8 cellular contexts compared by ENCODE assay signal in genomic region chr15:22664294-22665058, GRCh38.
DNase-seq lines count a peak whose midpoint lies in the region; ATAC-seq and TF ChIP-seq lines count a peak whose summit lies in the region.
"Not testable (repeated sequence)": the region's sequence is repeated elsewhere in the genome, so short reads cannot be mapped to it uniquely, and the experiment has no call there.

No MANE protein-coding gene starts in this region.

- H3K36me3 ChIP-seq in esophagus (ENCODE audit: control insufficient read depth in 2 of 2, insufficient read depth in 2 of 2, low read length in 1 of 2): not testable (repeated sequence)

- H3K4me1 ChIP-seq in esophagus (ENCODE audit: control insufficient read depth in 2 of 2, insufficient read depth in 2 of 2, low read length in 1 of 2): not testable (repeated sequence)

- H3K27me3 ChIP-seq in esophagus (ENCODE audit: control insufficient read depth in 1 of 2, insufficient read depth in 2 of 2, low read length in 2 of 2): not testable (repeated sequence)

- H3K4me3 Mint-ChIP-seq in CD14-positive monocyte: peak overlapping the region; percentile 51 to 75
- peak overlapping the region; percentile 81 for H3K4me3 Mint-ChIP-seq in memory B cell

- not testable (repeated sequence) for TF ChIP-seq CTCF in CD14-positive monocyte (IDR thresholded peaks at IDR 0.05); RWPE1 (conservative IDR thresholded peaks at IDR 0.05; ENCODE audit: low read depth)

- H3K4me3 ChIP-seq in esophagus (ENCODE audit: low read depth in 1 of 2, low read length in 2 of 2): peak overlapping the region; percentile 58 to 69

- intact Hi-C loops in CD14-positive monocyte (cut with micrococcal nuclease): not testable (repeated sequence)

- not testable (repeated sequence) for H3K27ac Mint-ChIP-seq in CD14-positive monocyte
- peak overlapping the region; percentile 86 for H3K27ac Mint-ChIP-seq in memory B cell

- H3K27ac ChIP-seq in RWPE1: peak overlapping the region; percentile 84
- peak overlapping the region; percentile 73 to 78 for H3K27ac ChIP-seq in esophagus (ENCODE audit: low read depth in 2 of 2, low read length in 1 of 2)

- not testable (repeated sequence) for H3K36me3 Mint-ChIP-seq in CD14-positive monocyte, memory B cell

- H3K4me1 Mint-ChIP-seq in CD14-positive monocyte: peaks cover 13% of the 10 kb centered on the region
- not testable (repeated sequence) for H3K4me1 Mint-ChIP-seq in memory B cell

- H3K27me3 Mint-ChIP-seq in CD14-positive monocyte (ENCODE audit: low read depth in 3 of 3); memory B cell: not testable (repeated sequence)

- not testable (repeated sequence) for DNase-seq in CD14-positive monocyte (ENCODE audit: low spot score); RWPE1 (ENCODE audit: low spot score)
- DNase-seq in activated gamma-delta T cell (lab: John Stamatoyannopoulos, UW): peak; percentile 26
- peak; percentile 21 to 57 for DNase-seq in memory B cell (ENCODE audit: low spot score in 2 of 2)
- peak; percentile 2 to 18 for DNase-seq in stimulated activated CD4-positive, alpha-beta T cell treated with anti-CD3 and anti-CD28 coated beads, Interleukin-2, amount 100 ng/mL, for 48 hours

- 0 to 1% methylated on average over 53 to 102 of the region's 110 CpGs for WGBS in esophagus, 2 donors

- POLR2A ChIA-PET in RWPE1 (lab: Yijun Ruan, JAX; ENCODE audit: low non-redundant PET): not testable (repeated sequence)

- CTCF ChIA-PET in RWPE1 (lab: Yijun Ruan, JAX): not testable (repeated sequence)

- ATAC-seq in GM19452 (IDR thresholded peaks at IDR 0.05; ENCODE audit: unreplicated experiment): peak; percentile 82
- ATAC-seq in HG03135 (IDR thresholded peaks at IDR 0.05; ENCODE audit: unreplicated experiment): peak; percentile 80
- peak; percentile 78 for ATAC-seq in memory B cell (ENCODE audit: low read depth)

- H3K9me3 Mint-ChIP-seq in CD14-positive monocyte, memory B cell: not testable (repeated sequence)

- not testable (repeated sequence) for H3K9me3 ChIP-seq in esophagus (ENCODE audit: control insufficient read depth in 2 of 2, insufficient read depth in 1 of 2, low read depth in 1 of 2, low read length in 1 of 2)
